Comparison of ENCODE assay signal across 9 cellular contexts in the genomic region with DNA sequence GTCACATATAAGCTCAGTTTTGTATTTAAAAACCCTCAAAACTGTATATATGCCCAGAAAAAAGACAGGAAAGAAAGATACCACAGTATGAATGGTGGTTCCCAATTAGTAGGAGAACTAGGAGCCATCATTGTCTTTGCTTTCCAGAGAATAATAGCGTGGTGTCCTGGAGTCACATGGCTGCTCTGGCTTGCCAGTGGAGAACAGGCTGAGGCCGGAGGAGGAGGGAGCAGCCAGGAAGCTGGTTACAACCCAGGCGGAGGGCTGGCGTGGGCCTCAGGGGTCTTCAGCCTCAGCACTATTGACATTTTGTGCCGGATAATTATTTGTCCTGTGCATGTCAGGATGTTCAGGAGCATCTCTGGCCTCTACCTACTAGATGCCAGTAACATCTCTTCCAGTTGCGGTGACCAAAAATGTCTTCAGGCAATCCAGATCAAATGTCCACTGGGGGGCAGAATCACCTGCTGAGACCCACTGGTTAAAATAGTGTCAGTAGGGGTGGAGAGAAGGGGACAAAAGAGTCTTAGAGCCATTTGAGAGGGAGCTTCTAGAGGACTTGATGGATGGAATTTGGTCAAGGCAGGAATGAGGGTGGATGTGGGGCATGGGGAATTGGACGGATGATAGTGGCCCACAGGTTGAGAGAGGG.
DNase-seq lines count a peak whose midpoint lies in the region; ATAC-seq, FAIRE-seq and TF ChIP-seq lines count a peak whose summit lies in the region.
"Had no signal": no experiment of that assay in that cellular context is flagged by ENCODE, and none has a peak within 500 bp of the region (broad histone marks: within the 10 kb centered on the region; RNA-seq: fewer than 3 reads in every experiment).

No MANE protein-coding gene starts in this region.

- H3K9ac ChIP-seq in IMR-90 (ENCODE audit: low read depth, low read length) (no peak overlapping the region), neuronal stem cell (ENCODE audit: low read depth, low read length, poor library complexity) (no peak overlapping the region)

- peak overlapping the region; percentile 16; the same call in 1 of the 2 replicates for H3K27ac ChIP-seq in IMR-90 (ENCODE audit: insufficient read depth, low read length)
- no peak overlapping the region for H3K27ac ChIP-seq in neuronal stem cell (replicated peaks; ENCODE audit: low read length)
- H3K27ac ChIP-seq: cardiac muscle cell had no signal

- H3K4ac ChIP-seq in IMR-90 (ENCODE audit: low read depth, low read length) = peak overlapping the region; percentile 53
- H3K4ac ChIP-seq in neuronal stem cell (ENCODE audit: low read length) = no peak overlapping the region

- peak overlapping the region; percentile 38; the same call in 1 of the 2 replicates for H2BK120ac ChIP-seq in IMR-90 (ENCODE audit: low read depth, low read length)
- H2BK120ac ChIP-seq in neuronal stem cell (ENCODE audit: low read depth, low read length) = no peak overlapping the region

- no peak for TF ChIP-seq POLR2A in IMR-90 (IDR thresholded peaks at IDR 0.05; ENCODE audit: low read depth, low read length)

- H3K9me3 ChIP-seq in IMR-90 (ENCODE audit: control insufficient read depth, insufficient read depth, low read length) (no peaks in the 10 kb centered on the region), neuronal stem cell (replicated peaks in 1 of 2; ENCODE audit: control insufficient read depth in 2 of 2, insufficient read depth in 1 of 2, low read depth in 1 of 2, low read length in 2 of 2) (no peaks in the 10 kb centered on the region)

- H3K36me3 ChIP-seq in IMR-90 (ENCODE audit: control insufficient read depth, insufficient read depth, low read length) (no peaks in the 10 kb centered on the region), neuronal stem cell (replicated peaks in 1 of 2; ENCODE audit: control insufficient read depth in 2 of 2, insufficient read depth in 2 of 2, low read length in 2 of 2) (no peaks in the 10 kb centered on the region)
- H3K36me3 ChIP-seq: cardiac muscle cell had no signal

- CTCF ChIA-PET in IMR-90 (lab: Yijun Ruan, JAX) = no interaction called here

- H4K5ac ChIP-seq in IMR-90 (ENCODE audit: low read depth, low read length) = no peak overlapping the region

- intact Hi-C loops in IMR-90 (cut with micrococcal nuclease) = loop anchor here (1.0 kb wide), 1 partner anchor 23 kb away; no protein-coding TSS in a partner anchor

- H4K20me1 ChIP-seq in IMR-90 (ENCODE audit: insufficient read depth, low read length) = peaks cover 16% of the 10 kb centered on the region

- H4K91ac ChIP-seq in IMR-90 (ENCODE audit: insufficient read depth, low read depth, low read length) = peak overlapping the region; percentile 37; the same call in 1 of the 2 replicates
- no peak overlapping the region for H4K91ac ChIP-seq in neuronal stem cell (ENCODE audit: low read depth, low read length, poor library complexity)

- H3K56ac ChIP-seq in IMR-90 (ENCODE audit: extremely low read depth, insufficient read depth, low read length) = no peak overlapping the region

- no CpG with 5 or more reads among the region's 7 CpGs for WGBS in IMR-90 (ENCODE audit: extremely low coverage in 2 of 2, insufficient read length in 1 of 2), 2 experiments
- no CpG with 5 or more reads among the region's 7 CpGs for WGBS in neuronal stem cell (ENCODE audit: extremely low coverage in 2 of 2, insufficient read length in 2 of 2, insufficient replicate concordance in 1 of 2), 2 donors

- H3K14ac ChIP-seq in IMR-90 (replicated peaks; ENCODE audit: low read depth, low read length) = 0 out of 2 replicates have a peak overlapping the region, but pooled peaks have one; percentile 10
- H3K14ac ChIP-seq in neuronal stem cell (ENCODE audit: low read length) = no peak overlapping the region

- POLR2A ChIA-PET in IMR-90 (lab: Charles Lee; ENCODE audit: unreplicated experiment) = interaction anchor here (0.6 kb wide), 1 partner anchor 17 kb away, joined by 3 read pairs; no protein-coding TSS in a partner anchor

- H2BK5ac ChIP-seq in IMR-90 (ENCODE audit: low read depth, low read length, poor library complexity, severe bottlenecking) (no peak overlapping the region), neuronal stem cell (ENCODE audit: low read length) (no peak overlapping the region)

- H3K18ac ChIP-seq in IMR-90 (ENCODE audit: low read depth, low read length) = 0 out of 2 replicates have a peak overlapping the region, but pooled peaks have one; percentile 7
- H3K18ac ChIP-seq in neuronal stem cell (ENCODE audit: low read length) = peak overlapping the region; percentile 42

- TF ChIP-seq RAD21 in IMR-90 (IDR thresholded peaks at IDR 0.05; ENCODE audit: low read length) = no peak

- BruUV-seq in IMR-90 (replicated peaks; lab: Mats Ljungman, UMichigan) = no TSS peak

- no peak overlapping the region; the same call in 1 of the 2 replicates for H2BK20ac ChIP-seq in IMR-90 (ENCODE audit: low read depth, low read length)

- dilution Hi-C loops in IMR-90 (cut with HindIII; ENCODE audit: low sequenced_read_pairs, unreplicated experiment) = no loop called here

- H2BK15ac ChIP-seq in IMR-90 (ENCODE audit: low read depth, low read length) = peak overlapping the region; percentile 22; the same call in 2 of the 3 replicates
- H2BK15ac ChIP-seq in neuronal stem cell (ENCODE audit: low read length) = no peak overlapping the region

- DNase-seq in AG09309 (ENCODE audit: low read depth) = no peak
- no peak for DNase-seq in IMR-90
- peak; percentile 17 for DNase-seq in dermis blood vessel endothelial cell
- no peak for DNase-seq in neuronal stem cell (ENCODE audit: low spot score)
- no peak for DNase-seq in RCC 7860 (ENCODE audit: low spot score)
- DNase-seq in cerebellar nuclear complex (lab: John Stamatoyannopoulos, UW) = no peak
- no peak for DNase-seq in NCI-H1694 treated with DMSO at 0.1 percent for 48 hours (lab: John Stamatoyannopoulos, UW)

- peaks cover 18 to 73% of the 10 kb centered on the region in 2 experiments for H3K79me1 ChIP-seq in IMR-90 (ENCODE audit: low read depth in 1 of 2, low read length in 2 of 2)
- H3K79me1 ChIP-seq in neuronal stem cell (ENCODE audit: low read depth, low read length) = peaks cover 4% of the 10 kb centered on the region

- H2BK12ac ChIP-seq in neuronal stem cell (ENCODE audit: low read length) = no peak overlapping the region

- H3K4me1 ChIP-seq in IMR-90 (ENCODE audit: control insufficient read depth, insufficient read depth, low read length) (peaks cover 33% of the 10 kb centered on the region), neuronal stem cell (ENCODE audit: control insufficient read depth in 2 of 2, insufficient read depth in 1 of 2, low read depth in 1 of 2, low read length in 2 of 2) (peaks cover 18 to 25% of the 10 kb centered on the region in 2 donors)

- H2AK9ac ChIP-seq in IMR-90 (replicated peaks; ENCODE audit: low read depth, low read length, poor library complexity) = no peak overlapping the region

- H4K8ac ChIP-seq in IMR-90 (ENCODE audit: low read depth in 2 of 2, low read length in 2 of 2) (peak overlapping the region in 1 of 2 experiments; percentile 29; a peak in 1 of 4 replicates), neuronal stem cell (ENCODE audit: low read depth, low read length) (no peak overlapping the region)

- no peak for ATAC-seq in IMR-90 (ENCODE audit: low read depth)
- ATAC-seq in HG03097 (IDR thresholded peaks at IDR 0.05; ENCODE audit: low FRiP score, unreplicated experiment) = no peak

- H3K9me1 ChIP-seq in IMR-90 (ENCODE audit: insufficient read depth, low read length) = peaks cover 31% of the 10 kb centered on the region

- H3K4me3 ChIP-seq in AG09309 (ENCODE audit: control insufficient read depth, low read depth, low read length) (no peak overlapping the region), IMR-90 (ENCODE audit: insufficient read depth, low read depth, low read length) (no peak overlapping the region), neuronal stem cell (ENCODE audit: low read length in 2 of 2) (no peak overlapping the region)
- H3K4me3 ChIP-seq: cardiac muscle cell had no signal

- no peak for FAIRE-seq in RCC 7860 (lab: Jason Lieb, UNC)

- peak; percentile 16 for TF ChIP-seq CTCF in AG09309 (IDR thresholded peaks at IDR 0.05; ENCODE audit: control insufficient read depth, insufficient read depth, low read depth, low read length, missing control alignments)
- no peak for TF ChIP-seq CTCF in IMR-90 (conservative IDR thresholded peaks at IDR 0.05; ENCODE audit: low read depth, low read length)

- in situ Hi-C loops in IMR-90 (cut with MboI; ENCODE audit: low sequenced_read_pairs) = loop anchor here (25.0 kb wide), 1 partner anchor 1449 kb away; a partner anchor contains a TSS

- H2AK5ac ChIP-seq in IMR-90 (ENCODE audit: low read depth, low read length) (peak overlapping the region; percentile 56; the same call in 1 of the 2 replicates), neuronal stem cell (ENCODE audit: low read depth, low read length) (no peak overlapping the region)

- H3K27me3 ChIP-seq in IMR-90 (ENCODE audit: control insufficient read depth, insufficient read depth, low read length) (no peaks in the 10 kb centered on the region), neuronal stem cell (ENCODE audit: control insufficient read depth in 3 of 3, insufficient read depth in 3 of 3, low read depth in 1 of 3, low read length in 3 of 3) (no peaks in the 10 kb centered on the region)
- H3K27me3 ChIP-seq: cardiac muscle cell had no signal

- H3K4me2 ChIP-seq in IMR-90 (ENCODE audit: low read depth, low read length) = no peak overlapping the region
- H3K4me2 ChIP-seq in neuronal stem cell (ENCODE audit: insufficient read depth, low read length, poor library complexity, severe bottlenecking) = no peak overlapping the region

- H3K23ac ChIP-seq in IMR-90 (ENCODE audit: low read depth, low read length) = no peak overlapping the region
- no peak overlapping the region for H3K23ac ChIP-seq in neuronal stem cell (ENCODE audit: low read depth, low read length, poor library complexity)

- H2AFZ ChIP-seq in IMR-90 (replicated peaks; ENCODE audit: low read length, poor library complexity) (no peak overlapping the region), neuronal stem cell (ENCODE audit: low read length) (no peak overlapping the region)

TF ChIP-seq in IMR-90, 13 proteins besides CTCF, POLR2A, EP300 and RAD21 (continues in another document):
- TF ChIP-seq CEBPB (IDR thresholded peaks at IDR 0.05; ENCODE audit: low read depth, low read length) = no peak
- no peak for TF ChIP-seq CHD1 (IDR thresholded peaks at IDR 0.05; ENCODE audit: low read depth, low read length)
- no peak for TF ChIP-seq MAZ (IDR thresholded peaks at IDR 0.05; ENCODE audit: borderline replicate concordance, low read depth, low read length)
- TF ChIP-seq SMC3 (IDR thresholded peaks at IDR 0.05; ENCODE audit: low read depth, low read length) = no peak
- TF ChIP-seq FOS (IDR thresholded peaks at IDR 0.05; ENCODE audit: low read depth, low read length) = no peak
- TF ChIP-seq RCOR1 (IDR thresholded peaks at IDR 0.05; ENCODE audit: insufficient replicate concordance, low read length) = no peak
- TF ChIP-seq MAFK (IDR thresholded peaks at IDR 0.05; ENCODE audit: low read depth, low read length) = no peak
- no peak for TF ChIP-seq MXI1 (IDR thresholded peaks at IDR 0.05; ENCODE audit: borderline replicate concordance, low read depth, low read length)
